ENCODE assay signal across 8 cellular contexts in genomic region chr1:206002833-206003532, GRCh38. TPM values are rescaled to one million over a fixed set of nuclear protein-coding genes. Genes with fewer than 3 reads are reported as not detected.
DNase-seq lines count a peak whose midpoint lies in the region; ATAC-seq, FAIRE-seq and TF ChIP-seq lines count a peak whose summit lies in the region.

RAB7B (minus strand) TSS chr1:206003395; CDS start chr1:205994135, 9,260 bp downstream.

- no peaks in the 10 kb centered on the region for H3K27me3 ChIP-seq in mucosa of stomach (ENCODE audit: control insufficient read depth, insufficient read depth, low read length)

- CTCF ChIA-PET in A549 (lab: Yijun Ruan, JAX), result interaction anchor here (0.9 to 1.7 kb wide), 7 partner anchors 12 to 103 kb away, joined by 3 to 8 read pairs (median 3); no protein-coding TSS in a partner anchor

- no peaks in the 10 kb centered on the region for H3K36me3 ChIP-seq in mucosa of stomach (ENCODE audit: control insufficient read depth, insufficient read depth, low read length)

- H3K4me2 ChIP-seq in A549, result peak within 1 kb of the TSS; percentile 27; the same call in 1 of the 3 replicates

- H3K9ac ChIP-seq in mucosa of stomach (ENCODE audit: low read length), result peak within 1 kb of the TSS; percentile 43

- H3K4me3 ChIP-seq in A549, result no peak within 1 kb of the TSS
- peak within 1 kb of the TSS; percentile 56 for H3K4me3 ChIP-seq in NB4 (ENCODE audit: low read depth, low read length)
- H3K4me3 ChIP-seq in epithelial cell of esophagus (ENCODE audit: low read length), result peak within 1 kb of the TSS; percentile 93
- H3K4me3 ChIP-seq in mucosa of stomach (ENCODE audit: low read length), result peak within 1 kb of the TSS; percentile 1

- TF ChIP-seq CTCF in A549 (IDR thresholded peaks at IDR 0.05) (no peak), NB4 (IDR thresholded peaks at IDR 0.05; ENCODE audit: low read depth, low read length) (no peak), epithelial cell of esophagus (IDR thresholded peaks at IDR 0.05; ENCODE audit: insufficient read depth, low read depth, low read length, missing control alignments) (no peak), D721Med (IDR thresholded peaks at IDR 0.05; ENCODE audit: insufficient read depth, missing control alignments) (no peak)

- no peak for TF ChIP-seq EP300 in A549 (IDR thresholded peaks at IDR 0.05)

- ATAC-seq in A549 (peak; percentile 47 to 61; a peak in 5 of 6 replicates), HG03139 (IDR thresholded peaks at IDR 0.05; ENCODE audit: unreplicated experiment) (no peak)

- H3K27ac ChIP-seq in A549, result peak within 1 kb of the TSS in 1 of 2 experiments; percentile 76; a peak in 2 of 6 replicates

- FAIRE-seq in A549 (lab: Jason Lieb, UNC), result no peak
- no peak for FAIRE-seq in D721Med (lab: Jason Lieb, UNC)

- POLR2A ChIA-PET in A549 (lab: Yijun Ruan, JAX), result no interaction called here

- no peak for TF ChIP-seq RAD21 in A549 (conservative IDR thresholded peaks at IDR 0.05 in 1 of 2, IDR thresholded peaks at IDR 0.05 in 1 of 2)

- H3K4me1 ChIP-seq in A549 (peaks cover 24% of the 10 kb centered on the region), mucosa of stomach (ENCODE audit: control insufficient read depth, insufficient read depth, low read length) (peaks cover 64% of the 10 kb centered on the region)

- no peaks in the 10 kb centered on the region for H3K9me3 ChIP-seq in A549
- H3K9me3 ChIP-seq in mucosa of stomach (ENCODE audit: control insufficient read depth, low read length), result no peaks in the 10 kb centered on the region

- WGBS in A549 (ENCODE audit: missing lambda C conversion rate), result 71% methylated on average over 10 of the region's 10 CpGs

- DNase-seq in A549 (ENCODE audit: low read depth in 1 of 2, low spot score in 1 of 2), result peak in 1 of 2 experiments; percentile 30
- DNase-seq in NB4 (ENCODE audit: low read depth), result no peak
- DNase-seq in epithelial cell of esophagus (ENCODE audit: low read depth), result peak; percentile 90
- no peak for DNase-seq in activated gamma-delta T cell (lab: John Stamatoyannopoulos, UW)
- DNase-seq in NCI-H69 (lab: John Stamatoyannopoulos, UW), result no peak
- DNase-seq in D721Med (ENCODE audit: insufficient read length, low spot score), result no peak

- no peak for TF ChIP-seq POLR2A in A549 (IDR thresholded peaks at IDR 0.05; ENCODE audit: low read length)
- no peak for TF ChIP-seq POLR2A in NB4 (IDR thresholded peaks at IDR 0.05; ENCODE audit: extremely low read depth, insufficient read length)

TF ChIP-seq in A549, 52 proteins besides CTCF, POLR2A, EP300 and RAD21:
- TF ChIP-seq CHD4 (IDR thresholded peaks at IDR 0.05; ENCODE audit: borderline replicate concordance), result no peak
- no peak for TF ChIP-seq BCL3 (IDR thresholded peaks at IDR 0.05)
- no peak for TF ChIP-seq TP53 (CRISPR knock-in tag; IDR thresholded peaks at IDR 0.05)
- TF ChIP-seq EHMT2 (IDR thresholded peaks at IDR 0.05; ENCODE audit: low read depth), result no peak
- no peak for TF ChIP-seq RFX5 (IDR thresholded peaks at IDR 0.05)
- TF ChIP-seq ELK1 (IDR thresholded peaks at IDR 0.05; ENCODE audit: low read depth, low read length), result no peak
- TF ChIP-seq HOXB13 (CRISPR knock-in tag; IDR thresholded peaks at IDR 0.05; ENCODE audit: low read depth), result no peak
- no peak for TF ChIP-seq NR3C1 (IDR thresholded peaks at IDR 0.05)
- TF ChIP-seq ZFP36 (IDR thresholded peaks at IDR 0.05; ENCODE audit: borderline replicate concordance, partially characterized antibody), result no peak
- no peak for TF ChIP-seq RARB (CRISPR knock-in tag; IDR thresholded peaks at IDR 0.05)
- no peak for TF ChIP-seq E2F6 (IDR thresholded peaks at IDR 0.05; ENCODE audit: borderline replicate concordance, low read depth)
- TF ChIP-seq TFCP2L1 (CRISPR knock-in tag; IDR thresholded peaks at IDR 0.05), result no peak
- no peak for TF ChIP-seq ATOH8 (CRISPR knock-in tag; IDR thresholded peaks at IDR 0.05; ENCODE audit: low read depth)
- TF ChIP-seq SREBF2 (IDR thresholded peaks at IDR 0.05), result no peak
- TF ChIP-seq RNF2 (IDR thresholded peaks at IDR 0.05; ENCODE audit: borderline replicate concordance, low read depth), result no peak
- no peak for TF ChIP-seq JUNB (IDR thresholded peaks at IDR 0.05)
- no peak for TF ChIP-seq KDM1A (IDR thresholded peaks at IDR 0.05; ENCODE audit: low read depth)
- no peak for TF ChIP-seq HOXB5 (CRISPR knock-in tag; IDR thresholded peaks at IDR 0.05)
- TF ChIP-seq MAX (IDR thresholded peaks at IDR 0.05), result no peak
- no peak for TF ChIP-seq SMC3 (IDR thresholded peaks at IDR 0.05)

RNA-seq across cellular contexts. Expression of gene RAB7B, which starts in this region (rescaled TPM):
- polyA plus RNA-seq in A549 (2011; rRNA removed) (0.04 and 0.08 TPM in 2 replicates), A549 (2017; fragmentation: RNase III; extraction: RNeasy Plus Mini Kit Qiagen cat#74134 plus additional on column Dnase treatment) (0.20 to 0.37 TPM (median 0.30 TPM) in 3 replicates)
- polyA plus RNA-seq in A549 (2012; cell fraction: cytosol; rRNA removed), result 0.04 and 0.09 TPM in 2 replicates
- polyA plus RNA-seq in A549 (2012; cell fraction: nucleus; rRNA removed), result 0.12 and 0.22 TPM in 2 replicates
- polyA minus RNA-seq in A549 (2011; rRNA and poly(A)+ RNA removed), result not detected in 2 replicates

Comparison
In these comparisons a context has a peak if more than half of its experiments do, and no peak if none do; other contexts are left out.
1. Peak in ATAC-seq and H3K4me2 ChIP-seq in A549; RNA of the gene not detected or under 1 TPM.